Comparison of ENCODE assay signal across 9 cellular contexts in genomic region chr15:76335851-76336253, GRCh38. TPM values are rescaled to one million over a fixed set of nuclear protein-coding genes. Genes with fewer than 3 reads are reported as not detected.
DNase-seq lines count a peak whose midpoint lies in the region; ATAC-seq, FAIRE-seq and TF ChIP-seq lines count a peak whose summit lies in the region.
"Had no signal": no experiment of that assay in that cellular context is flagged by ENCODE, and none has a peak within 500 bp of the region (broad histone marks: within the 10 kb centered on the region; RNA-seq: fewer than 3 reads in every experiment).

No MANE protein-coding gene starts in this region.

- H3K4me3 ChIP-seq in GM12865 (ENCODE audit: low read depth, low read length), result peak overlapping the region; percentile 69
- peak overlapping the region; percentile 61 for H3K4me3 ChIP-seq in MM.1S (ENCODE audit: low read length)
- H3K4me3 ChIP-seq in bronchial epithelial cell (ENCODE audit: low read depth, low read length), result peak overlapping the region; percentile 28
- peak overlapping the region; percentile 69 for H3K4me3 ChIP-seq in neuron (ENCODE audit: low read length)

- H3K36me3 ChIP-seq in MM.1S (replicated peaks; ENCODE audit: insufficient read depth, low read length) (no peaks in the 10 kb centered on the region), bronchial epithelial cell (ENCODE audit: control insufficient read depth, insufficient read depth, low read length) (no peaks in the 10 kb centered on the region), neuron (ENCODE audit: insufficient read depth, low read length) (no peaks in the 10 kb centered on the region)

- no peaks in the 10 kb centered on the region for H3F3A ChIP-seq in MM.1S (ENCODE audit: insufficient read depth, low read length)

- peak overlapping the region; percentile 52; the same call in 1 of the 2 replicates for H3K9ac ChIP-seq in MM.1S (ENCODE audit: low read length)

- peak overlapping the region; percentile 94 for H3K4me2 ChIP-seq in MM.1S (ENCODE audit: low read depth, low read length)

- peak overlapping the region; percentile 28; the same call in 1 of the 2 replicates for H3K27ac ChIP-seq in MM.1S (ENCODE audit: low read length)

- H3K9me3 ChIP-seq in MM.1S (replicated peaks; ENCODE audit: insufficient read depth, low read length), result no peaks in the 10 kb centered on the region
- no peaks in the 10 kb centered on the region for H3K9me3 ChIP-seq in neuron (ENCODE audit: low read length)

- 0 out of 2 replicates have a peak, but pooled peaks cover 6% of the 10 kb centered on the region for H3K27me3 ChIP-seq in MM.1S (replicated peaks; ENCODE audit: insufficient read depth, low read length)
- H3K27me3 ChIP-seq in bronchial epithelial cell (ENCODE audit: control insufficient read depth, insufficient read depth, low read length), result peaks cover 47% of the 10 kb centered on the region
- H3K27me3 ChIP-seq in neuron (ENCODE audit: insufficient read depth, low read length), result peaks cover 60% of the 10 kb centered on the region

- H3K4me1 ChIP-seq in MM.1S (ENCODE audit: low read length), result no peaks in the 10 kb centered on the region; the same call in 1 of the 2 replicates
- peaks cover 50% of the 10 kb centered on the region for H3K4me1 ChIP-seq in neuron (ENCODE audit: insufficient read depth, low read length)

- no peak for FAIRE-seq in bronchial epithelial cell (lab: Jason Lieb, UNC)
- FAIRE-seq: TTC549 had no signal

- H3K79me2 ChIP-seq in MM.1S (ENCODE audit: low read length), result no peaks in the 10 kb centered on the region

- no peaks in the 10 kb centered on the region for H4K20me1 ChIP-seq in MM.1S (ENCODE audit: insufficient read depth, low read length)

- H3K9me2 ChIP-seq in MM.1S (replicated peaks; ENCODE audit: insufficient read depth, low read length), result no peaks in the 10 kb centered on the region

- no peak for ATAC-seq in HG03469 (IDR thresholded peaks at IDR 0.05; ENCODE audit: unreplicated experiment)
- no peak for ATAC-seq in HG03457 (IDR thresholded peaks at IDR 0.05; ENCODE audit: unreplicated experiment)

- peak overlapping the region; percentile 93 for H2AFZ ChIP-seq in MM.1S (ENCODE audit: low read length)
- peak overlapping the region; percentile 37 for H2AFZ ChIP-seq in neuron (ENCODE audit: low read depth, low read length)

- no peak for TF ChIP-seq CTCF in GM12865 (IDR thresholded peaks at IDR 0.05; ENCODE audit: insufficient read depth, low read depth, low read length, missing control alignments)
- no peak for TF ChIP-seq CTCF in MM.1S (IDR thresholded peaks at IDR 0.05; ENCODE audit: low read length)
- TF ChIP-seq CTCF in bronchial epithelial cell (IDR thresholded peaks at IDR 0.05; ENCODE audit: insufficient read depth, low read length, severe bottlenecking), result no peak

- DNase-seq in GM12865 (ENCODE audit: low read depth) (peak; percentile 68), MM.1S (no peak), bronchial epithelial cell (ENCODE audit: low read depth) (no peak), mucosa of gallbladder (ENCODE audit: low spot score) (no peak)
- DNase-seq in effector CD8-positive, alpha-beta T cell (lab: John Stamatoyannopoulos, UW), result no peak

RNA-seq across cellular contexts. Expression of gene ISL2, which starts 0.7 kb away (rescaled TPM):
- total RNA-seq in bronchial epithelial cell (0.26 TPM in 1 of 2 replicates, not detected in the other), mucosa of gallbladder (0.86 TPM)

RNA-seq across cellular contexts. Expression of gene ETFA, which starts 24.6 kb away (rescaled TPM):
- total RNA-seq in bronchial epithelial cell, result 144 and 223 TPM in 2 replicates
- 123 TPM for total RNA-seq in mucosa of gallbladder
